ENCODE assay signal across 1 cellular context in genomic region chr17:45298546-45299285, GRCh38.
TF ChIP-seq lines count a peak whose summit lies in the region.

No MANE protein-coding gene starts in this region.

TF ChIP-seq in GM23338, 12 proteins besides CTCF, POLR2A, EP300 and RAD21 (continued from another document):
- TF ChIP-seq REST (IDR thresholded peaks at IDR 0.05; ENCODE audit: unreplicated experiment): no peak
